1 cellular context compared by ENCODE assay signal in the genomic region with DNA sequence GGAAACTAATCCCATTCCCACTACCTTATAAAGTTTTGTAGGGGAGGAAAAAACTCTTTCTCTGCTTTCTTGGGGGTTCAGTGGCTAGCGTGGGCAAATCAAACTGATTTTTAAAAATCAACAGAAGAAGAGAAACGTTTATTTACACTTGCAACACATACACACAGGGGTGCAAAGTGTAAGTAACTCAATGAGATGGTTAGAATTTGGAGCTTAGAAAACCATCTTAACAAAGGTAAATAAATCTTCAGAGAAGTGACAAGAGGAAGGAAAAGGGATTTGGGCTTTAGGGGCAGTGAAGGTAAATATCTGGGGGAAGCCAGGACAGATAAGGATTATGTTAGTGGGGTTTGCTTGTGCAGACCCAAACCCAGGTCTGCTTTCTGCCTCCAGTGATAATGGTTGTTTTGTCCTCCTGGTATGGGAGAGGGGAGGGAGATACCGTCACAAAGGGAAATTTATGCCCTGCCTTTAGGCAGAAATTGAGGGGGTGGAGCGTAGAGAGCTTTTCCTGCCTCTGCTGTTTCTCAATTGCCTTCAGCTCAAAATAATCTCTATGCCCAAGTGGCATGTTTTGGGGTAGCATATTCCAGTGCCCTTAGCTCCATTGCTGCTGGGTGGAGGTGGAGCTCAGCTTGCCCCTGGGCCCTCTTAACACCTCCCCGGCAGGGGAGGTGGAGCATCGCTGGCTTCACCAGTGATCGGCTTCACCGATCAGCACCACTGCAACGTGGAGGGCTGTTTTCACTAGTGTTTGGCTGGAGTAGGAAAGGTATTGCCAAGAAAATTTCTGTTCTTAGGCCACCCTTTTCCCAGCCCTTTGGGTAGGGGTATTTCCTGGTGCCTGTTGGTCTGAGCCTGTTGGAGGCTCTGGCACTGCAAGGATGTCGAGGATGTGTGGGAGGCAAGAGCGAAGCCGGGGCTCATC.
TF ChIP-seq lines count a peak whose summit lies in the region.

No MANE protein-coding gene starts in this region.

TF ChIP-seq in HepG2, 621 proteins besides CTCF, POLR2A, EP300 and RAD21 (continued from another document and continues in another):
- TF ChIP-seq, protein P1, sequence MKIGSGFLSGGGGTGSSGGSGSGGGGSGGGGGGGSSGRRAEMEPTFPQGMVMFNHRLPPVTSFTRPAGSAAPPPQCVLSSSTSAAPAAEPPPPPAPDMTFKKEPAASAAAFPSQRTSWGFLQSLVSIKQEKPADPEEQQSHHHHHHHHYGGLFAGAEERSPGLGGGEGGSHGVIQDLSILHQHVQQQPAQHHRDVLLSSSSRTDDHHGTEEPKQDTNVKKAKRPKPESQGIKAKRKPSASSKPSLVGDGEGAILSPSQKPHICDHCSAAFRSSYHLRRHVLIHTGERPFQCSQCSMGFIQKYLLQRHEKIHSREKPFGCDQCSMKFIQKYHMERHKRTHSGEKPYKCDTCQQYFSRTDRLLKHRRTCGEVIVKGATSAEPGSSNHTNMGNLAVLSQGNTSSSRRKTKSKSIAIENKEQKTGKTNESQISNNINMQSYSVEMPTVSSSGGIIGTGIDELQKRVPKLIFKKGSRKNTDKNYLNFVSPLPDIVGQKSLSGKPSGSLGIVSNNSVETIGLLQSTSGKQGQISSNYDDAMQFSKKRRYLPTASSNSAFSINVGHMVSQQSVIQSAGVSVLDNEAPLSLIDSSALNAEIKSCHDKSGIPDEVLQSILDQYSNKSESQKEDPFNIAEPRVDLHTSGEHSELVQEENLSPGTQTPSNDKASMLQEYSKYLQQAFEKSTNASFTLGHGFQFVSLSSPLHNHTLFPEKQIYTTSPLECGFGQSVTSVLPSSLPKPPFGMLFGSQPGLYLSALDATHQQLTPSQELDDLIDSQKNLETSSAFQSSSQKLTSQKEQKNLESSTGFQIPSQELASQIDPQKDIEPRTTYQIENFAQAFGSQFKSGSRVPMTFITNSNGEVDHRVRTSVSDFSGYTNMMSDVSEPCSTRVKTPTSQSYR (CRISPR knock-in tag; IDR thresholded peaks at IDR 0.05; ENCODE audit: borderline replicate concordance) = no peak
- TF ChIP-seq HHEX (CRISPR knock-in tag; IDR thresholded peaks at IDR 0.05) (no peak), SMAD3 (CRISPR knock-in tag; IDR thresholded peaks at IDR 0.05) (peak; percentile 18; the same call in 1 of the 2 replicates), MBD4 (IDR thresholded peaks at IDR 0.05; ENCODE audit: borderline replicate concordance, low read length) (no peak), ZNF556 (CRISPR knock-in tag; IDR thresholded peaks at IDR 0.05; ENCODE audit: borderline replicate concordance) (peak; percentile 65; the same call in 1 of the 2 replicates), MAZ (IDR thresholded peaks at IDR 0.05; ENCODE audit: borderline replicate concordance, low read depth, low read length) (no peak), MAZ (CRISPR knock-in tag; IDR thresholded peaks at IDR 0.05; ENCODE audit: low read depth) (peak; percentile 32; the same call in 1 of the 2 replicates), KDM6A (CRISPR knock-in tag; IDR thresholded peaks at IDR 0.05; ENCODE audit: low read depth) (peak; percentile 53), ZNF138 (CRISPR knock-in tag; IDR thresholded peaks at IDR 0.05; ENCODE audit: low read depth) (no peak), ZNF572 (CRISPR knock-in tag; IDR thresholded peaks at IDR 0.05) (peak; percentile 59; the same call in 1 of the 2 replicates), TAF15 (IDR thresholded peaks at IDR 0.05; ENCODE audit: low read depth, low read length, poor library complexity, severe bottlenecking) (no peak), ZNF33A (CRISPR knock-in tag; IDR thresholded peaks at IDR 0.05; ENCODE audit: borderline replicate concordance) (no peak), ZNF292 (CRISPR knock-in tag; IDR thresholded peaks at IDR 0.05; ENCODE audit: borderline replicate concordance, low read depth) (no peak), TARDBP (CRISPR knock-in tag; IDR thresholded peaks at IDR 0.05) (peak; percentile 16; the same call in 1 of the 2 replicates), MIER2 (CRISPR knock-in tag; IDR thresholded peaks at IDR 0.05) (no peak), ZNF253 (CRISPR knock-in tag; IDR thresholded peaks at IDR 0.05; ENCODE audit: borderline replicate concordance) (0 out of 2 replicates have a peak, but pooled peaks have one; percentile 29), ZIK1 (CRISPR knock-in tag; IDR thresholded peaks at IDR 0.05; ENCODE audit: borderline replicate concordance, low read depth) (no peak), ZNF530 (CRISPR knock-in tag; IDR thresholded peaks at IDR 0.05; ENCODE audit: low read depth) (no peak), ZNF773 (CRISPR knock-in tag; IDR thresholded peaks at IDR 0.05; ENCODE audit: borderline replicate concordance) (no peak), ZNF343 (CRISPR knock-in tag; IDR thresholded peaks at IDR 0.05) (no peak), ZNF468 (CRISPR knock-in tag; IDR thresholded peaks at IDR 0.05) (no peak), NR2C2 (CRISPR knock-in tag; IDR thresholded peaks at IDR 0.05; ENCODE audit: borderline replicate concordance) (0 out of 2 replicates have a peak, but pooled peaks have one; percentile 38), ZNF446 (CRISPR knock-in tag; IDR thresholded peaks at IDR 0.05) (no peak), SNAPC2 (CRISPR knock-in tag; IDR thresholded peaks at IDR 0.05) (no peak), CENPX (CRISPR knock-in tag; IDR thresholded peaks at IDR 0.05) (no peak), AGO1 (IDR thresholded peaks at IDR 0.05; ENCODE audit: low read depth, low read length, poor library complexity, severe bottlenecking) (no peak), RFXAP (CRISPR knock-in tag; IDR thresholded peaks at IDR 0.05; ENCODE audit: borderline replicate concordance) (no peak), HNF4A (CRISPR knock-in tag; IDR thresholded peaks at IDR 0.05) (peak; percentile 79), SOX5 (CRISPR knock-in tag; IDR thresholded peaks at IDR 0.05; ENCODE audit: borderline replicate concordance) (peak; percentile 66), SNAI1 (CRISPR knock-in tag; IDR thresholded peaks at IDR 0.05; ENCODE audit: borderline replicate concordance) (peak; percentile 86; the same call in 1 of the 2 replicates), ZBTB1 (CRISPR knock-in tag; IDR thresholded peaks at IDR 0.05; ENCODE audit: borderline replicate concordance) (no peak), ZNF224 (CRISPR knock-in tag; IDR thresholded peaks at IDR 0.05) (no peak), HNF4G (IDR thresholded peaks at IDR 0.05; ENCODE audit: borderline replicate concordance, low read depth, low read length) (0 out of 2 replicates have a peak, but pooled peaks have one; percentile 28), HNF4G (CRISPR knock-in tag; IDR thresholded peaks at IDR 0.05; ENCODE audit: borderline replicate concordance, low read depth) (no peak), SIN3A (IDR thresholded peaks at IDR 0.05; ENCODE audit: borderline replicate concordance, low read depth, low read length) (0 out of 2 replicates have a peak, but pooled peaks have one; percentile 27), MEIS2 (CRISPR knock-in tag; IDR thresholded peaks at IDR 0.05) (peak; percentile 59; the same call in 1 of the 2 replicates), SATB2 (CRISPR knock-in tag; IDR thresholded peaks at IDR 0.05) (no peak), NBN (conservative IDR thresholded peaks at IDR 0.05) (no peak), ZNF263 (CRISPR knock-in tag; IDR thresholded peaks at IDR 0.05) (no peak)
- TF ChIP-seq, protein P2, sequence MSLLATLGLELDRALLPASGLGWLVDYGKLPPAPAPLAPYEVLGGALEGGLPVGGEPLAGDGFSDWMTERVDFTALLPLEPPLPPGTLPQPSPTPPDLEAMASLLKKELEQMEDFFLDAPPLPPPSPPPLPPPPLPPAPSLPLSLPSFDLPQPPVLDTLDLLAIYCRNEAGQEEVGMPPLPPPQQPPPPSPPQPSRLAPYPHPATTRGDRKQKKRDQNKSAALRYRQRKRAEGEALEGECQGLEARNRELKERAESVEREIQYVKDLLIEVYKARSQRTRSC (CRISPR knock-in tag; IDR thresholded peaks at IDR 0.05; ENCODE audit: low read depth) = no peak
- TF ChIP-seq, protein P3, sequence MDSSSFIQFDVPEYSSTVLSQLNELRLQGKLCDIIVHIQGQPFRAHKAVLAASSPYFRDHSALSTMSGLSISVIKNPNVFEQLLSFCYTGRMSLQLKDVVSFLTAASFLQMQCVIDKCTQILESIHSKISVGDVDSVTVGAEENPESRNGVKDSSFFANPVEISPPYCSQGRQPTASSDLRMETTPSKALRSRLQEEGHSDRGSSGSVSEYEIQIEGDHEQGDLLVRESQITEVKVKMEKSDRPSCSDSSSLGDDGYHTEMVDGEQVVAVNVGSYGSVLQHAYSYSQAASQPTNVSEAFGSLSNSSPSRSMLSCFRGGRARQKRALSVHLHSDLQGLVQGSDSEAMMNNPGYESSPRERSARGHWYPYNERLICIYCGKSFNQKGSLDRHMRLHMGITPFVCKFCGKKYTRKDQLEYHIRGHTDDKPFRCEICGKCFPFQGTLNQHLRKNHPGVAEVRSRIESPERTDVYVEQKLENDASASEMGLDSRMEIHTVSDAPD (CRISPR knock-in tag; IDR thresholded peaks at IDR 0.05) = no peak; the same call in 1 of the 2 replicates
- TF ChIP-seq, protein P4, sequence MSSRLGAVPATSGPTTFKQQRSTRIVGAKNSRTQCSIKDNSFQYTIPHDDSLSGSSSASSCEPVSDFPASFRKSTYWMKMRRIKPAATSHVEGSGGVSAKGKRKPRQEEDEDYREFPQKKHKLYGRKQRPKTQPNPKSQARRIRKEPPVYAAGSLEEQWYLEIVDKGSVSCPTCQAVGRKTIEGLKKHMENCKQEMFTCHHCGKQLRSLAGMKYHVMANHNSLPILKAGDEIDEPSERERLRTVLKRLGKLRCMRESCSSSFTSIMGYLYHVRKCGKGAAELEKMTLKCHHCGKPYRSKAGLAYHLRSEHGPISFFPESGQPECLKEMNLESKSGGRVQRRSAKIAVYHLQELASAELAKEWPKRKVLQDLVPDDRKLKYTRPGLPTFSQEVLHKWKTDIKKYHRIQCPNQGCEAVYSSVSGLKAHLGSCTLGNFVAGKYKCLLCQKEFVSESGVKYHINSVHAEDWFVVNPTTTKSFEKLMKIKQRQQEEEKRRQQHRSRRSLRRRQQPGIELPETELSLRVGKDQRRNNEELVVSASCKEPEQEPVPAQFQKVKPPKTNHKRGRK (CRISPR knock-in tag; IDR thresholded peaks at IDR 0.05) = no peak
- TF ChIP-seq, protein P5, sequence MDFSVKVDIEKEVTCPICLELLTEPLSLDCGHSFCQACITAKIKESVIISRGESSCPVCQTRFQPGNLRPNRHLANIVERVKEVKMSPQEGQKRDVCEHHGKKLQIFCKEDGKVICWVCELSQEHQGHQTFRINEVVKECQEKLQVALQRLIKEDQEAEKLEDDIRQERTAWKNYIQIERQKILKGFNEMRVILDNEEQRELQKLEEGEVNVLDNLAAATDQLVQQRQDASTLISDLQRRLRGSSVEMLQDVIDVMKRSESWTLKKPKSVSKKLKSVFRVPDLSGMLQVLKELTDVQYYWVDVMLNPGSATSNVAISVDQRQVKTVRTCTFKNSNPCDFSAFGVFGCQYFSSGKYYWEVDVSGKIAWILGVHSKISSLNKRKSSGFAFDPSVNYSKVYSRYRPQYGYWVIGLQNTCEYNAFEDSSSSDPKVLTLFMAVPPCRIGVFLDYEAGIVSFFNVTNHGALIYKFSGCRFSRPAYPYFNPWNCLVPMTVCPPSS (IDR thresholded peaks at IDR 0.05) = no peak
- TF ChIP-seq, protein P6, sequence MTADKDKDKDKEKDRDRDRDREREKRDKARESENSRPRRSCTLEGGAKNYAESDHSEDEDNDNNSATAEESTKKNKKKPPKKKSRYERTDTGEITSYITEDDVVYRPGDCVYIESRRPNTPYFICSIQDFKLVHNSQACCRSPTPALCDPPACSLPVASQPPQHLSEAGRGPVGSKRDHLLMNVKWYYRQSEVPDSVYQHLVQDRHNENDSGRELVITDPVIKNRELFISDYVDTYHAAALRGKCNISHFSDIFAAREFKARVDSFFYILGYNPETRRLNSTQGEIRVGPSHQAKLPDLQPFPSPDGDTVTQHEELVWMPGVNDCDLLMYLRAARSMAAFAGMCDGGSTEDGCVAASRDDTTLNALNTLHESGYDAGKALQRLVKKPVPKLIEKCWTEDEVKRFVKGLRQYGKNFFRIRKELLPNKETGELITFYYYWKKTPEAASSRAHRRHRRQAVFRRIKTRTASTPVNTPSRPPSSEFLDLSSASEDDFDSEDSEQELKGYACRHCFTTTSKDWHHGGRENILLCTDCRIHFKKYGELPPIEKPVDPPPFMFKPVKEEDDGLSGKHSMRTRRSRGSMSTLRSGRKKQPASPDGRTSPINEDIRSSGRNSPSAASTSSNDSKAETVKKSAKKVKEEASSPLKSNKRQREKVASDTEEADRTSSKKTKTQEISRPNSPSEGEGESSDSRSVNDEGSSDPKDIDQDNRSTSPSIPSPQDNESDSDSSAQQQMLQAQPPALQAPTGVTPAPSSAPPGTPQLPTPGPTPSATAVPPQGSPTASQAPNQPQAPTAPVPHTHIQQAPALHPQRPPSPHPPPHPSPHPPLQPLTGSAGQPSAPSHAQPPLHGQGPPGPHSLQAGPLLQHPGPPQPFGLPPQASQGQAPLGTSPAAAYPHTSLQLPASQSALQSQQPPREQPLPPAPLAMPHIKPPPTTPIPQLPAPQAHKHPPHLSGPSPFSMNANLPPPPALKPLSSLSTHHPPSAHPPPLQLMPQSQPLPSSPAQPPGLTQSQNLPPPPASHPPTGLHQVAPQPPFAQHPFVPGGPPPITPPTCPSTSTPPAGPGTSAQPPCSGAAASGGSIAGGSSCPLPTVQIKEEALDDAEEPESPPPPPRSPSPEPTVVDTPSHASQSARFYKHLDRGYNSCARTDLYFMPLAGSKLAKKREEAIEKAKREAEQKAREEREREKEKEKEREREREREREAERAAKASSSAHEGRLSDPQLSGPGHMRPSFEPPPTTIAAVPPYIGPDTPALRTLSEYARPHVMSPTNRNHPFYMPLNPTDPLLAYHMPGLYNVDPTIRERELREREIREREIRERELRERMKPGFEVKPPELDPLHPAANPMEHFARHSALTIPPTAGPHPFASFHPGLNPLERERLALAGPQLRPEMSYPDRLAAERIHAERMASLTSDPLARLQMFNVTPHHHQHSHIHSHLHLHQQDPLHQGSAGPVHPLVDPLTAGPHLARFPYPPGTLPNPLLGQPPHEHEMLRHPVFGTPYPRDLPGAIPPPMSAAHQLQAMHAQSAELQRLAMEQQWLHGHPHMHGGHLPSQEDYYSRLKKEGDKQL (CRISPR knock-in tag; IDR thresholded peaks at IDR 0.05; ENCODE audit: low read depth) = 0 out of 2 replicates have a peak, but pooled peaks have one; percentile 44
- TF ChIP-seq, protein P7, sequence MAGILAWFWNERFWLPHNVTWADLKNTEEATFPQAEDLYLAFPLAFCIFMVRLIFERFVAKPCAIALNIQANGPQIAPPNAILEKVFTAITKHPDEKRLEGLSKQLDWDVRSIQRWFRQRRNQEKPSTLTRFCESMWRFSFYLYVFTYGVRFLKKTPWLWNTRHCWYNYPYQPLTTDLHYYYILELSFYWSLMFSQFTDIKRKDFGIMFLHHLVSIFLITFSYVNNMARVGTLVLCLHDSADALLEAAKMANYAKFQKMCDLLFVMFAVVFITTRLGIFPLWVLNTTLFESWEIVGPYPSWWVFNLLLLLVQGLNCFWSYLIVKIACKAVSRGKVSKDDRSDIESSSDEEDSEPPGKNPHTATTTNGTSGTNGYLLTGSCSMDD (CRISPR knock-in tag; IDR thresholded peaks at IDR 0.05) = no peak
